In genomic region chr14:29321646-29322045, GRCh38 we compare ENCODE assay signal across 19 cellular contexts.
DNase-seq lines count a peak whose midpoint lies in the region; ATAC-seq and TF ChIP-seq lines count a peak whose summit lies in the region.
"Had no signal": no experiment of that assay in that cellular context is flagged by ENCODE, and none has a peak within 500 bp of the region (broad histone marks: within the 10 kb centered on the region; RNA-seq: fewer than 3 reads in every experiment).

No MANE protein-coding gene starts in this region.

- H3K79me2 ChIP-seq in Karpas-422 (ENCODE audit: low read length): no peaks in the 10 kb centered on the region

- no peak overlapping the region for H2AFZ ChIP-seq in Karpas-422 (ENCODE audit: low read length)

- intact Hi-C loops in gastrocnemius medialis (cut with DNase I; ENCODE audit: low total_unique reads): no loop called here
- intact Hi-C loops in lower lobe of right lung (cut with DNase I): no loop called here

- no peaks in the 10 kb centered on the region for H3K27me3 ChIP-seq in BJ (ENCODE audit: control insufficient read depth, insufficient read depth, low read length)
- no peaks in the 10 kb centered on the region for H3K27me3 ChIP-seq in Karpas-422 (ENCODE audit: low read length)
- no peaks in the 10 kb centered on the region for H3K27me3 ChIP-seq in gastrocnemius medialis
- H3K27me3 ChIP-seq in lower lobe of right lung (ENCODE audit: low read depth): no peaks in the 10 kb centered on the region
- H3K27me3 ChIP-seq: tibial nerve had no signal

- CTCF ChIA-PET in BJ (lab: Yijun Ruan, JAX): interaction anchor here (1.1 kb wide), 1 partner anchor 9 kb away, joined by 3 read pairs; no protein-coding TSS in a partner anchor

- H3K4me3 ChIP-seq in BJ (ENCODE audit: low read depth, low read length) (no peak overlapping the region), Karpas-422 (ENCODE audit: low read length) (0 out of 2 replicates have a peak overlapping the region, but pooled peaks have one; percentile 21), epithelial cell of proximal tubule (ENCODE audit: low read depth, low read length) (no peak overlapping the region), mesodermal cell (ENCODE audit: extremely low read depth, insufficient read depth, low read length, poor library complexity, severe bottlenecking) (no peak overlapping the region), gastrocnemius medialis (no peak overlapping the region), lower lobe of right lung (no peak overlapping the region)
- H3K4me3 ChIP-seq: tibial nerve had no signal

- no peak overlapping the region for H3K27ac ChIP-seq in Karpas-422 (ENCODE audit: low read length)
- peak overlapping the region; percentile 77 for H3K27ac ChIP-seq in mesodermal cell (ENCODE audit: low read depth, low read length, severe bottlenecking)
- no peak overlapping the region for H3K27ac ChIP-seq in gastrocnemius medialis
- no peak overlapping the region for H3K27ac ChIP-seq in lower lobe of right lung
- H3K27ac ChIP-seq: tibial nerve had no signal

- H3K36me3 ChIP-seq in BJ (ENCODE audit: control insufficient read depth, insufficient read depth, low read length): no peaks in the 10 kb centered on the region
- no peaks in the 10 kb centered on the region for H3K36me3 ChIP-seq in Karpas-422 (ENCODE audit: insufficient read depth, low read length)
- H3K36me3 ChIP-seq in mesodermal cell (ENCODE audit: control insufficient read depth, insufficient read depth, low read length): no peaks in the 10 kb centered on the region
- H3K36me3 ChIP-seq in gastrocnemius medialis: no peaks in the 10 kb centered on the region
- no peaks in the 10 kb centered on the region for H3K36me3 ChIP-seq in lower lobe of right lung

- TF ChIP-seq POLR2A in gastrocnemius medialis (IDR thresholded peaks at IDR 0.05): no peak

- no peak for TF ChIP-seq CTCF in BJ (IDR thresholded peaks at IDR 0.05; ENCODE audit: insufficient read depth, low read depth, low read length)
- no peak for TF ChIP-seq CTCF in epithelial cell of proximal tubule (conservative IDR thresholded peaks at IDR 0.05; ENCODE audit: low read depth, low read length)
- no peak for TF ChIP-seq CTCF in gastrocnemius medialis (IDR thresholded peaks at IDR 0.05 in 4 of 5, conservative IDR thresholded peaks at IDR 0.05 in 1 of 5)
- TF ChIP-seq CTCF in lower lobe of right lung (IDR thresholded peaks at IDR 0.05): no peak

- in situ Hi-C loops in gastrocnemius medialis (cut with MboI; ENCODE audit: low sequenced_read_pairs in 4 of 4): no loop called here

- POLR2A ChIA-PET in BJ (lab: Charles Lee): no interaction called here

- H4K20me1 ChIP-seq in Karpas-422 (ENCODE audit: insufficient read depth, low read depth, low read length): no peaks in the 10 kb centered on the region

- H3K9ac ChIP-seq in Karpas-422 (ENCODE audit: low read length): no peak overlapping the region

- no peaks in the 10 kb centered on the region for H3K9me2 ChIP-seq in Karpas-422 (replicated peaks; ENCODE audit: insufficient read depth, low read length)

- DNase-seq in BJ (ENCODE audit: low read depth) (peak; percentile 18), Karpas-422 (no peak), epithelial cell of proximal tubule (ENCODE audit: low read depth) (peak; percentile 42), gastrocnemius medialis (no peak), lower lobe of right lung (no peak), DMS79 treated with DMSO at 0.1 percent for 48 hours (lab: John Stamatoyannopoulos, UW) (no peak), retina (no peak)
- DNase-seq: activated CD4-positive, CD25-positive, alpha-beta regulatory T cell; activated effector memory CD4-positive, alpha-beta T cell treated with anti-CD3 and anti-CD28 coated beads, Interleukin-2, amount 50 U/mL, for 16 hours; C1 segment of cervical spinal cord; DMS79; kidney; NCI-H187; NCI-H526 treated with DMSO at 0.1 percent for 48 hours; nucleus accumbens; T-helper 1 cell had no signal

- ATAC-seq in gastrocnemius medialis (no peak), lower lobe of right lung (no peak)
- ATAC-seq: Panc1 had no signal

- H3K4me1 ChIP-seq in Karpas-422 (ENCODE audit: low read length): no peaks in the 10 kb centered on the region
- H3K4me1 ChIP-seq in mesodermal cell (ENCODE audit: control insufficient read depth, insufficient read depth, low read length, poor library complexity, severe bottlenecking): peaks cover 3% of the 10 kb centered on the region
- H3K4me1 ChIP-seq in gastrocnemius medialis: no peaks in the 10 kb centered on the region
- H3K4me1 ChIP-seq in lower lobe of right lung: no peaks in the 10 kb centered on the region
- H3K4me1 ChIP-seq: tibial nerve had no signal

- H3K4me2 ChIP-seq in Karpas-422 (ENCODE audit: low read depth, low read length, poor library complexity, severe bottlenecking): no peak overlapping the region

- H3K9me3 ChIP-seq in Karpas-422 (ENCODE audit: low read length) (peaks cover 74% of the 10 kb centered on the region), mesodermal cell (ENCODE audit: control insufficient read depth, low read length) (no peaks in the 10 kb centered on the region), gastrocnemius medialis (no peaks in the 10 kb centered on the region), lower lobe of right lung (no peaks in the 10 kb centered on the region)
- H3K9me3 ChIP-seq: tibial nerve had no signal

Comparison
In these comparisons a context has a peak if more than half of its experiments do, and no peak if none do; other contexts are left out.
1. DNase-seq: peak in BJ (single experiment) and epithelial cell of proximal tubule (single experiment); none in Karpas-422 (single experiment), gastrocnemius medialis (0 of 2), lower lobe of right lung (single experiment), DMS79 treated with DMSO at 0.1 percent for 48 hours (single experiment) and retina (single experiment).